Comparison of ENCODE assay signal across 1 cellular context in the genomic region with DNA sequence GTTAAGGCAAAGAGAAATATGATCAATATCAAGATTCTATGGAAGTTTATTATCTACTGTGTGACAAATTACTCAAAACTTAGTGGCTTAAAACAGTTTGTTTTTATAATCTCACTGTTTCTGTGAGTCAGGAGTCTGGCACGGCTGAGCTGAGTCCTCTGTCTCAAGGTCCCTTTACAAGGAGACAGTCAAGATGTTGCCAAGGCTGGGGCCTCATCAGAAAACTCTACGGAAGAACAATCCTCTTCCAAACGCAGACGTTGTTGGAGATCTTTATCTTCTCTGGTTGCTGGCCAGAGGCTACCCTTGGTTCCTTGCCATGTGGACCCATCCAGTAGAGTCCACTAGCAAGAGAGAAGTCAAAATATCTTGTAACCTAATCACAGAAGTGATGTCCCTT.
TF ChIP-seq lines count a peak whose summit lies in the region.

No MANE protein-coding gene starts in this region.

TF ChIP-seq in IMR-90, 13 proteins besides CTCF, POLR2A, EP300 and RAD21 (continued from another document):
- TF ChIP-seq ELK1 (IDR thresholded peaks at IDR 0.05; ENCODE audit: borderline replicate concordance, low read depth, low read length) (no peak), MXI1 (IDR thresholded peaks at IDR 0.05; ENCODE audit: borderline replicate concordance, low read depth, low read length) (no peak), SMC3 (IDR thresholded peaks at IDR 0.05; ENCODE audit: low read depth, low read length) (no peak)
TF ChIP-seq in IMR-90: peak in this region for 0.
